In the genomic region with DNA sequence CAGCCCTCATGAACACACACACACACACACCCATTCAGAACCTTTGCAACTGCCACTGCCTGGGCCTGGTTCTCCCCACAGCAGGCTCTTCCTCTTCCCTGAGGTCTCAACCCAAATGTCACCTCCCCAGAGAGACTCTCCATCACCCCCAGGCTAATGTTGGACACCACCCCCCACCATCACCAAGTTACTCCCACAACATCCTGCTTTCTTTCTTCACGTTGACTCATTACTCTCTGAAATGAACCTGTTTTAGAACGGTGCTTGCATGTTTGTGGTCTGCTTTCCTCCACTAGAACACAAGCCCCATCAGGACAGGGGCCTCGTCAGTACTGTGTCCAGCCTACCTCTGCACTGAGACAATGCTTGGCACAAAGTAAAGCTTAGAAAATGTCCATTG, we compare ENCODE assay signal across 12 cellular contexts. TPM values are rescaled to one million over a fixed set of nuclear protein-coding genes. Genes with fewer than 3 reads are reported as not detected.
DNase-seq lines count a peak whose midpoint lies in the region; ATAC-seq and TF ChIP-seq lines count a peak whose summit lies in the region.
"Had no signal": no experiment of that assay in that cellular context is flagged by ENCODE, and none has a peak within 500 bp of the region (broad histone marks: within the 10 kb centered on the region; RNA-seq: fewer than 3 reads in every experiment).

No MANE protein-coding gene starts in this region.

- H3K4me3 ChIP-seq in Panc1 (ENCODE audit: low read depth in 2 of 2, low read length in 2 of 2) (no peak overlapping the region), stomach (no peak overlapping the region)

- no peak for TF ChIP-seq EP300 in stomach (IDR thresholded peaks at IDR 0.05)

- CTCF ChIA-PET in Panc1 (lab: Charles Lee), result no interaction called here

- H3K27me3 Mint-ChIP-seq in activated CD4-positive, alpha-beta T cell treated with anti-CD3 and anti-CD28 coated beads, Interleukin-2, amount 10 ng/mL, durations not matched to agents 24 days and 14 days, result no peaks in the 10 kb centered on the region

- peaks cover 15% of the 10 kb centered on the region for H3K9me3 Mint-ChIP-seq in activated CD4-positive, alpha-beta T cell treated with anti-CD3 and anti-CD28 coated beads, Interleukin-2, amount 10 ng/mL, durations not matched to agents 24 days and 14 days
- H3K9me3 Mint-ChIP-seq: memory B cell had no signal

- no TSS peak for BruUV-seq in Panc1 (replicated peaks; lab: Mats Ljungman, UMichigan)

- intact Hi-C loops in activated CD4-positive, alpha-beta T cell treated with anti-CD3 and anti-CD28 coated beads, Interleukin-2, amount 10 ng/mL, durations not matched to agents 24 days and 14 days (cut with micrococcal nuclease), result no loop called here
- intact Hi-C loops in Panc1 (cut with micrococcal nuclease; ENCODE audit: unreplicated experiment) (no loop called here), stomach (cut with DNase I; ENCODE audit: low total_unique reads) (no loop called here)

- in situ Hi-C loops in Panc1 (cut with HindIII; ENCODE audit: low pct_unique_long_range_greater_than_20kb, low sequenced_read_pairs), result no loop called here

- H3K36me3 ChIP-seq in Panc1 (ENCODE audit: control insufficient read depth, insufficient read depth, low read length) (no peaks in the 10 kb centered on the region), stomach (no peaks in the 10 kb centered on the region)

- POLR2A ChIA-PET in Panc1 (lab: Charles Lee), result interaction anchor here (0.6 kb wide), 1 partner anchor 9 kb away, joined by 6 read pairs; no protein-coding TSS in a partner anchor

- H3K4me1 Mint-ChIP-seq in activated CD4-positive, alpha-beta T cell treated with anti-CD3 and anti-CD28 coated beads, Interleukin-2, amount 10 ng/mL, durations not matched to agents 24 days and 14 days, result peaks cover 10% of the 10 kb centered on the region
- H3K4me1 Mint-ChIP-seq: memory B cell had no signal

- H3K27ac ChIP-seq in Panc1 (ENCODE audit: low read length) (peak overlapping the region; percentile 60; the same call in 1 of the 2 replicates), stomach (no peak overlapping the region)

- no peaks in the 10 kb centered on the region for H3K9me3 ChIP-seq in Panc1 (ENCODE audit: control insufficient read depth, insufficient read depth, low read depth, low read length)
- H3K9me3 ChIP-seq in stomach, result no peaks in the 10 kb centered on the region

- DNase-seq in activated CD4-positive, alpha-beta T cell treated with anti-CD3 and anti-CD28 coated beads, Interleukin-2, amount 10 ng/mL, durations not matched to agents 24 days and 14 days, result peak; percentile 56
- DNase-seq in activated CD4-positive, alpha-beta T cell treated with anti-CD3 and anti-CD28 coated beads, Interleukin-2, amount 50 U/mL, for 48 hours, result no peak
- DNase-seq in Panc1 (ENCODE audit: low read depth, low spot score) (no peak), renal cortical epithelial cell (ENCODE audit: low read depth) (peak; percentile 81), NCI-H187 (lab: John Stamatoyannopoulos, UW) (no peak), stomach (no peak)
- no peak for DNase-seq in effector CD4-positive, alpha-beta T cell
- DNase-seq: activated CD8-positive, alpha-beta memory T cell treated with anti-CD3 and anti-CD28 coated beads, Interleukin-2, amount 50 U/mL, for 4 hours; glutamatergic neuron; NCI-H524 had no signal

- H3K4me1 ChIP-seq in Panc1 (ENCODE audit: control insufficient read depth, insufficient read depth, low read length) (peaks cover 69% of the 10 kb centered on the region), stomach (peaks cover 0 to 24% (median 16%) of the 10 kb centered on the region in 4 donors)

- TF ChIP-seq POLR2A in stomach (IDR thresholded peaks at IDR 0.05), result no peak

- H3K4me3 Mint-ChIP-seq in activated CD4-positive, alpha-beta T cell treated with anti-CD3 and anti-CD28 coated beads, Interleukin-2, amount 10 ng/mL, durations not matched to agents 24 days and 14 days, result peak overlapping the region; percentile 41
- H3K4me3 Mint-ChIP-seq: memory B cell had no signal

- WGBS in stomach, 5 donors, result 53 to 70% (median 64%) methylated on average over 3 of the region's 3 CpGs

- H3K27me3 ChIP-seq in Panc1 (ENCODE audit: control insufficient read depth, insufficient read depth, low read length) (no peaks in the 10 kb centered on the region), stomach (peaks cover 0 to 2% (median 0%) of the 10 kb centered on the region in 3 donors)

- peaks cover 2% of the 10 kb centered on the region for H3K36me3 Mint-ChIP-seq in activated CD4-positive, alpha-beta T cell treated with anti-CD3 and anti-CD28 coated beads, Interleukin-2, amount 10 ng/mL, durations not matched to agents 24 days and 14 days (ENCODE audit: low read depth)
- H3K36me3 Mint-ChIP-seq: memory B cell had no signal

- H3K27ac Mint-ChIP-seq in activated CD4-positive, alpha-beta T cell treated with anti-CD3 and anti-CD28 coated beads, Interleukin-2, amount 10 ng/mL, durations not matched to agents 24 days and 14 days, result peak overlapping the region; percentile 80
- H3K27ac Mint-ChIP-seq: memory B cell had no signal

- ATAC-seq in HG02852 (IDR thresholded peaks at IDR 0.05; ENCODE audit: unreplicated experiment) (peak; percentile 89), Panc1 (0 out of 2 replicates have a peak, but pooled peaks have one; percentile 9)

- TF ChIP-seq CTCF in Panc1 (IDR thresholded peaks at IDR 0.05), result no peak
- TF ChIP-seq CTCF in stomach (IDR thresholded peaks at IDR 0.05), result no peak

RNA-seq across cellular contexts. Expression of gene AFAP1L2, which starts 16.0 kb away (rescaled TPM):
- total RNA-seq in activated CD4-positive, alpha-beta T cell treated with anti-CD3 and anti-CD28 coated beads, Interleukin-2, amount 10 ng/mL, durations not matched to agents 24 days and 14 days, result 3.6 and 3.9 TPM in 2 replicates
- total RNA-seq in Panc1 (2021; ENCODE audit: unreplicated experiment) (170 TPM), renal cortical epithelial cell (40.1 and 71.4 TPM in 2 replicates), stomach (10 to 100 TPM in 4 of 5 donors, 1 to 10 TPM in 1; 7.2 to 25.0 (median 19.3) TPM)
- polyA plus RNA-seq in Panc1 (2012; ENCODE audit: insufficient read length), result 113 TPM
- polyA plus RNA-seq in stomach, result 1 to 10 TPM; 2.6 to 4.5 (median 3.4) TPM

Comparison
In these comparisons a context has a peak if more than half of its experiments do, and no peak if none do; other contexts are left out.
1. DNase-seq: peak in activated CD4-positive, alpha-beta T cell treated with anti-CD3 and anti-CD28 coated beads, Interleukin-2, amount 10 ng/mL, durations not matched to agents 24 days and 14 days (single experiment) and renal cortical epithelial cell (single experiment); none in activated CD4-positive, alpha-beta T cell treated with anti-CD3 and anti-CD28 coated beads, Interleukin-2, amount 50 U/mL, for 48 hours (0 of 2), Panc1 (single experiment), effector CD4-positive, alpha-beta T cell (single experiment), NCI-H187 (0 of 2) and stomach (single experiment).